ENCODE assay signal across 11 cellular contexts in genomic region chr2:218961651-218962570, GRCh38. TPM values are rescaled to one million over a fixed set of nuclear protein-coding genes. Genes with fewer than 3 reads are reported as not detected.
DNase-seq lines count a peak whose midpoint lies in the region; TF ChIP-seq lines count a peak whose summit lies in the region.
"Had no signal": no experiment of that assay in that cellular context is flagged by ENCODE, and none has a peak within 500 bp of the region (broad histone marks: within the 10 kb centered on the region; RNA-seq: fewer than 3 reads in every experiment).

No MANE protein-coding gene starts in this region.

- intact Hi-C loops in OCI-LY7 (cut with micrococcal nuclease; ENCODE audit: unreplicated experiment) (no loop called here), A673 (cut with micrococcal nuclease; ENCODE audit: unreplicated experiment) (no loop called here)

- H3K4me1 ChIP-seq in hepatocyte (ENCODE audit: insufficient read depth) (peaks cover 7% of the 10 kb centered on the region), OCI-LY7 (ENCODE audit: insufficient read depth, low read length, poor library complexity, severe bottlenecking) (peaks cover 6% of the 10 kb centered on the region), A673 (ENCODE audit: insufficient read depth, low read length, poor library complexity, severe bottlenecking) (peaks cover 24% of the 10 kb centered on the region)

- no peak for TF ChIP-seq CTCF in brain (conservative IDR thresholded peaks at IDR 0.05)
- TF ChIP-seq CTCF in hepatocyte (IDR thresholded peaks at IDR 0.05; ENCODE audit: poor library complexity) = no peak
- no peak for TF ChIP-seq CTCF in OCI-LY7 (conservative IDR thresholded peaks at IDR 0.05; ENCODE audit: low read length)
- TF ChIP-seq CTCF in A673 (conservative IDR thresholded peaks at IDR 0.05; ENCODE audit: low read depth, low read length) = no peak

- no peaks in the 10 kb centered on the region for H3K9me2 ChIP-seq in hepatocyte (replicated peaks; ENCODE audit: insufficient read depth)
- no peaks in the 10 kb centered on the region for H3K9me2 ChIP-seq in OCI-LY7 (ENCODE audit: insufficient read depth, low read length)

- WGBS in hepatocyte (ENCODE audit: low lambda C conversion rate, missing lambda C conversion rate) = 30% methylated on average over 25 of the region's 34 CpGs

- H3K27ac Mint-ChIP-seq in brain = peak overlapping the region; percentile 64 to 94 (median 87)

- H3K4me3 ChIP-seq in hepatocyte (no peak overlapping the region), OCI-LY7 (ENCODE audit: low read depth, low read length, poor library complexity, severe bottlenecking) (no peak overlapping the region), A673 (ENCODE audit: low read depth, low read length, poor library complexity, severe bottlenecking) (no peak overlapping the region)
- H3K4me3 ChIP-seq: vagina had no signal

- CTCF ChIA-PET in OCI-LY7 (lab: Charles Lee; ENCODE audit: unreplicated experiment) = no interaction called here
- CTCF ChIA-PET in A673 (lab: Charles Lee) = interaction anchor here (0.7 kb wide), 1 partner anchor 120 kb away, joined by 3 read pairs; no protein-coding TSS in a partner anchor

- H3K27me3 ChIP-seq in hepatocyte = peaks cover 76% of the 10 kb centered on the region
- peaks cover 29% of the 10 kb centered on the region for H3K27me3 ChIP-seq in A673 (replicated peaks; ENCODE audit: insufficient read depth, low read depth, low read length, poor library complexity)

- H4K20me1 ChIP-seq in hepatocyte (ENCODE audit: insufficient read depth, poor library complexity, severe bottlenecking) (no peaks in the 10 kb centered on the region), OCI-LY7 (ENCODE audit: insufficient read depth, low read length) (no peaks in the 10 kb centered on the region)

- H3K36me3 ChIP-seq in hepatocyte (replicated peaks; ENCODE audit: insufficient read depth, low read depth) (no peaks in the 10 kb centered on the region), OCI-LY7 (ENCODE audit: insufficient read depth, low read length) (no peaks in the 10 kb centered on the region), A673 (ENCODE audit: insufficient read depth, low read length, poor library complexity, severe bottlenecking) (no peaks in the 10 kb centered on the region)
- H3K36me3 ChIP-seq: vagina had no signal

- peak overlapping the region; percentile 87 to 88 (median 88) for H3K4me3 Mint-ChIP-seq in brain

- peaks cover 91% of the 10 kb centered on the region for H3K27me3 Mint-ChIP-seq in brain

- no peaks in the 10 kb centered on the region for H3K36me3 Mint-ChIP-seq in brain

- H3K9me3 Mint-ChIP-seq in brain = peaks cover 0 to 9% (median 0%) of the 10 kb centered on the region in 5 experiments

- POLR2A ChIA-PET in OCI-LY7 (lab: Charles Lee) (interaction anchor here (0.6 kb wide), 1 partner anchor 25 kb away, joined by 3 read pairs; no protein-coding TSS in a partner anchor), A673 (lab: Charles Lee; ENCODE audit: low non-redundant PET) (no interaction called here)

- H3K79me2 ChIP-seq in hepatocyte (no peaks in the 10 kb centered on the region), OCI-LY7 (ENCODE audit: insufficient read depth, low read depth, low read length) (no peaks in the 10 kb centered on the region)

- H3K9me3 ChIP-seq in hepatocyte (ENCODE audit: low read depth) = no peaks in the 10 kb centered on the region
- no peaks in the 10 kb centered on the region for H3K9me3 ChIP-seq in OCI-LY7 (ENCODE audit: low read length)
- no peaks in the 10 kb centered on the region for H3K9me3 ChIP-seq in A673 (ENCODE audit: low read depth, low read length, poor library complexity, severe bottlenecking)
- H3K9me3 ChIP-seq: vagina had no signal

- no peak overlapping the region for H3K27ac ChIP-seq in hepatocyte
- H3K27ac ChIP-seq in OCI-LY7 (ENCODE audit: low read depth, low read length, poor library complexity, severe bottlenecking) = no peak overlapping the region
- no peak overlapping the region for H3K27ac ChIP-seq in A673 (ENCODE audit: low read depth, low read length, poor library complexity, severe bottlenecking)
- H3K27ac ChIP-seq: HL-60, vagina had no signal

- BruUV-seq in OCI-LY7 (replicated peaks; lab: Mats Ljungman, UMichigan) (no TSS peak), A673 (replicated peaks; lab: Mats Ljungman, UMichigan) (no TSS peak)

- TF ChIP-seq POLR2A in erythroblast (IDR thresholded peaks at IDR 0.05; ENCODE audit: low read length) = no peak

- DNase-seq in 8988T (peak; percentile 46), DMS153 (lab: John Stamatoyannopoulos, UW) (peak; percentile 45), NCI-H2171 treated with DMSO at 0.1 percent for 48 hours (lab: John Stamatoyannopoulos, UW) (peak; percentile 75), hepatocyte (ENCODE audit: low spot score) (no peak), erythroblast (lab: John Stamatoyannopoulos, UW) (no peak), OCI-LY7 (ENCODE audit: low spot score) (no peak), A673 (ENCODE audit: low spot score) (no peak)

- H2AFZ ChIP-seq in hepatocyte = no peak overlapping the region
- no peak overlapping the region for H2AFZ ChIP-seq in OCI-LY7 (ENCODE audit: low read length)

- H3K4me2 ChIP-seq in hepatocyte (no peak overlapping the region), OCI-LY7 (ENCODE audit: low read length) (no peak overlapping the region)

- H3K4me1 Mint-ChIP-seq in brain = peaks cover 54% of the 10 kb centered on the region

RNA-seq across cellular contexts. Expression of gene CDK5R2, which starts 2.4 kb away (rescaled TPM):
- 44.3 TPM for polyA plus RNA-seq in brain (ENCODE audit: insufficient read depth, low read depth, low replicate concordance)
- 0.08 and 0.37 TPM in 2 replicates for total RNA-seq in hepatocyte
- polyA plus RNA-seq in hepatocyte = not detected in 2 replicates
- 0.09 and 0.41 TPM in 2 replicates for total RNA-seq in OCI-LY7 (2014; rRNA removed; shearing (Covaris generic))
- total RNA-seq in OCI-LY7 (2022) = 0.57 and 0.63 TPM in 2 replicates
- total RNA-seq in A673 (2021) = 0.37 and 0.44 TPM in 2 replicates
- total RNA-seq: naive thymus-derived CD4-positive, alpha-beta T cell had no signal
- polyA plus RNA-seq: naive thymus-derived CD4-positive, alpha-beta T cell had no signal

RNA-seq across cellular contexts. Expression of gene FEV, which starts 23.1 kb away (rescaled TPM):
- 5.9 TPM for polyA plus RNA-seq in brain (ENCODE audit: insufficient read depth, low read depth, low replicate concordance)
- 0.70 TPM in 1 of 2 replicates, not detected in the other for total RNA-seq in hepatocyte
- 0.58 and 2.1 TPM in 2 replicates for polyA plus RNA-seq in hepatocyte
- total RNA-seq in OCI-LY7 (2014; rRNA removed; shearing (Covaris generic)) = not detected in 2 replicates
- total RNA-seq in OCI-LY7 (2022) = not detected in 2 replicates
- total RNA-seq in A673 (2021) = 8.0 and 12.6 TPM in 2 replicates
- total RNA-seq: naive thymus-derived CD4-positive, alpha-beta T cell; vagina had no signal
- polyA plus RNA-seq: naive thymus-derived CD4-positive, alpha-beta T cell had no signal

RNA-seq across cellular contexts. Expression of gene CRYBA2, which starts 31.3 kb away (rescaled TPM):
- 9.1 TPM for polyA plus RNA-seq in brain (ENCODE audit: insufficient read depth, low read depth, low replicate concordance)
- total RNA-seq in hepatocyte = 0.90 TPM in 1 of 2 replicates, not detected in the other
- not detected in 2 replicates for polyA plus RNA-seq in hepatocyte
- total RNA-seq in OCI-LY7 (2014; rRNA removed; shearing (Covaris generic)) = not detected in 2 replicates
- not detected in 2 replicates for total RNA-seq in OCI-LY7 (2022)
- total RNA-seq in A673 (2021) = 1.1 and 1.3 TPM in 2 replicates
- total RNA-seq: naive thymus-derived CD4-positive, alpha-beta T cell; vagina had no signal
- polyA plus RNA-seq: naive thymus-derived CD4-positive, alpha-beta T cell had no signal

Comparison
In these comparisons a context has a peak if more than half of its experiments do, and no peak if none do; other contexts are left out.
1. DNase-seq: peak in 8988T (single experiment), DMS153 (single experiment) and NCI-H2171 treated with DMSO at 0.1 percent for 48 hours (single experiment); none in hepatocyte (single experiment), erythroblast (0 of 2), OCI-LY7 (single experiment) and A673 (single experiment).